ENCODE assay signal across 8 cellular contexts in genomic region chr1:196148367-196148970, GRCh38.
DNase-seq lines count a peak whose midpoint lies in the region; ATAC-seq, FAIRE-seq and TF ChIP-seq lines count a peak whose summit lies in the region.

No MANE protein-coding gene starts in this region.

- POLR2A ChIA-PET in A549 (lab: Yijun Ruan, JAX) (no interaction called here), RWPE1 (lab: Yijun Ruan, JAX; ENCODE audit: low non-redundant PET) (no interaction called here)

- peak; percentile 10 to 34 for DNase-seq in A549 (ENCODE audit: low read depth in 1 of 2, low spot score in 1 of 2)
- peak; percentile 88 for DNase-seq in HT-29 (ENCODE audit: low spot score)
- peak; percentile 32 for DNase-seq in RWPE1 (ENCODE audit: low spot score)
- peak; percentile 28 for DNase-seq in fibroblast of villous mesenchyme (ENCODE audit: low read depth)
- no peak for DNase-seq in testis
- no peak for DNase-seq in left lobe of liver (ENCODE audit: low spot score)

- TF ChIP-seq EP300 in A549 (IDR thresholded peaks at IDR 0.05) = no peak

- TF ChIP-seq POLR2A in A549 (IDR thresholded peaks at IDR 0.05; ENCODE audit: low read length) (no peak), testis (IDR thresholded peaks at IDR 0.05) (no peak)

- H3K9me3 ChIP-seq in A549 (no peaks in the 10 kb centered on the region), testis (no peaks in the 10 kb centered on the region)

- ATAC-seq in A549 (peak in 1 of 2 experiments; percentile 78; a peak in 3 of 6 replicates), HG03139 (IDR thresholded peaks at IDR 0.05; ENCODE audit: unreplicated experiment) (no peak), left lobe of liver (no peak)

- WGBS in A549 (ENCODE audit: missing lambda C conversion rate) = 31% methylated on average over 3 of the region's 3 CpGs
- 48 to 52% methylated on average over 3 of the region's 3 CpGs for WGBS in testis, 2 donors

- H3K4me1 ChIP-seq in A549 (no peaks in the 10 kb centered on the region), testis (no peaks in the 10 kb centered on the region)

- CTCF ChIA-PET in A549 (lab: Yijun Ruan, JAX) = interaction anchor here (0.6 to 4.8 kb wide), 23 partner anchors 9 to 513 kb away, joined by 3 to 56 read pairs (median 4); partner anchors contain the start of gene CFH
- CTCF ChIA-PET in RWPE1 (lab: Yijun Ruan, JAX) = interaction anchor here (0.6 to 4.2 kb wide), 30 partner anchors 10 to 1423 kb away, joined by 3 to 66 read pairs (median 4); no protein-coding TSS in a partner anchor

- H3K36me3 ChIP-seq in testis (ENCODE audit: low read depth, missing control alignments) = no peaks in the 10 kb centered on the region

- intact Hi-C loops in testis (cut with DNase I; ENCODE audit: low total_unique reads) = no loop called here

- no peaks in the 10 kb centered on the region for H3K27me3 ChIP-seq in testis

- TF ChIP-seq RAD21 in A549 (conservative IDR thresholded peaks at IDR 0.05 in 1 of 2, IDR thresholded peaks at IDR 0.05 in 1 of 2) = peak; percentile 75 to 91

- H3K27ac ChIP-seq in A549 (no peak overlapping the region), RWPE1 (no peak overlapping the region), testis (no peak overlapping the region)

- TF ChIP-seq CTCF in A549 (IDR thresholded peaks at IDR 0.05) = peak; percentile 68
- peak; percentile 39 for TF ChIP-seq CTCF in GM12873 (IDR thresholded peaks at IDR 0.05; ENCODE audit: insufficient read depth, low read depth, low read length, missing control alignments)
- TF ChIP-seq CTCF in RWPE1 (conservative IDR thresholded peaks at IDR 0.05; ENCODE audit: low read depth) = peak; percentile 67
- peak; percentile 38 for TF ChIP-seq CTCF in fibroblast of villous mesenchyme (IDR thresholded peaks at IDR 0.05; ENCODE audit: insufficient read depth, low read depth, low read length)
- TF ChIP-seq CTCF in testis (IDR thresholded peaks at IDR 0.05) = peak in 2 of 3 experiments; percentile 9 to 73

- H3K4me3 ChIP-seq in A549 = no peak overlapping the region
- no peak overlapping the region for H3K4me3 ChIP-seq in fibroblast of villous mesenchyme (ENCODE audit: low read depth, low read length)
- H3K4me3 ChIP-seq in testis = no peak overlapping the region

- no peak overlapping the region for H3K4me2 ChIP-seq in A549

- FAIRE-seq in A549 (lab: Jason Lieb, UNC) = peak; percentile 84

TF ChIP-seq in A549, 52 proteins besides CTCF, POLR2A, EP300 and RAD21:
- TF ChIP-seq CHD4 (IDR thresholded peaks at IDR 0.05; ENCODE audit: borderline replicate concordance) (no peak), USF2 (IDR thresholded peaks at IDR 0.05) (no peak), HOXB13 (CRISPR knock-in tag; IDR thresholded peaks at IDR 0.05; ENCODE audit: low read depth) (no peak), RCOR1 (IDR thresholded peaks at IDR 0.05; ENCODE audit: low read depth, low read length) (no peak), HES2 (IDR thresholded peaks at IDR 0.05) (no peak), HEYL (CRISPR knock-in tag; IDR thresholded peaks at IDR 0.05) (no peak), SMC3 (IDR thresholded peaks at IDR 0.05) (peak; percentile 94)

Comparison
In these comparisons a context has a peak if more than half of its experiments do, and no peak if none do; other contexts are left out.
1. DNase-seq: peak in A549 (2 of 2), HT-29 (single experiment), RWPE1 (single experiment) and fibroblast of villous mesenchyme (single experiment); none in testis (single experiment) and left lobe of liver (single experiment).
2. Peak in every context shown above with its lines, with median percentiles within 50 percentile points of each other: CTCF ChIP-seq.